In genomic region chr1:67013573-67013972, GRCh38 we compare ENCODE assay signal across 1 cellular context.
TF ChIP-seq lines count a peak whose summit lies in the region.

No MANE protein-coding gene starts in this region.

TF ChIP-seq in K562, 482 proteins besides CTCF, POLR2A, EP300 and RAD21 (continued from another document):
- no peak for TF ChIP-seq PREB (CRISPR knock-in tag; IDR thresholded peaks at IDR 0.05)
- peak; percentile 81 for TF ChIP-seq DACH1 (IDR thresholded peaks at IDR 0.05; ENCODE audit: partially characterized antibody)
- peak; percentile 94 for TF ChIP-seq ATF3 (IDR thresholded peaks at IDR 0.05)
- no peak for TF ChIP-seq ATF3 (CRISPR knock-in tag; conservative IDR thresholded peaks at IDR 0.05)
- peak; percentile 40; the same call in 1 of the 2 replicates for TF ChIP-seq HMBOX1 (IDR thresholded peaks at IDR 0.05)
- TF ChIP-seq CREBBP (IDR thresholded peaks at IDR 0.05; ENCODE audit: low read depth, low read length): no peak
- no peak for TF ChIP-seq CBFA2T3 (IDR thresholded peaks at IDR 0.05)
